ENCODE assay signal across 13 cellular contexts in the genomic region with DNA sequence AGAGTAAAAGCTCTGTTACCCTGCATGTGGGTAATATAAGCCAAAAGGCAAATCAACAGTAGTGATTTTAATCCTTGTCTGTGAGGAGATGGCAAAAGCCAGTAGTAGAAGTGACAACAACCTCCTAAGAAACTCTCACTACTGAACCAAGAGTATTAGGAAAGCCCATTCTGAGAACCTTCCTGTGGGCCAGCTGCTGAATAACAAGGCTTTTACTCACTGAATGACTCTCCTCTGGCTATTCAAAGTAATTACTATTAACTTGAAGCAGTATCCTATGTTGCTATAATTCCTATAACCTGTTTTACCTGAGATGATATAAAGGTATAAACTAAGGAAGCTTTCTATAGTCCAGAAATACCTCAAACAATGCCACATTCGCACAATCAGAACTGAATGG. TPM values are rescaled to one million over a fixed set of nuclear protein-coding genes. Genes with fewer than 3 reads are reported as not detected.
DNase-seq lines count a peak whose midpoint lies in the region; ATAC-seq lines count a peak whose summit lies in the region.
"Had no signal": no experiment of that assay in that cellular context is flagged by ENCODE, and none has a peak within 500 bp of the region (broad histone marks: within the 10 kb centered on the region; RNA-seq: fewer than 3 reads in every experiment).

No MANE protein-coding gene starts in this region.

- H3K36me3 ChIP-seq in MG63: no peaks in the 10 kb centered on the region

- no peak for ATAC-seq in HG03039 (IDR thresholded peaks at IDR 0.05; ENCODE audit: unreplicated experiment)
- ATAC-seq: GM12878 had no signal

- no peaks in the 10 kb centered on the region for H3K9me3 ChIP-seq in MG63
- H3K9me3 ChIP-seq: Caco-2 had no signal

- no peaks in the 10 kb centered on the region for H3K27me3 ChIP-seq in MG63
- H3K27me3 ChIP-seq: BLaER1 had no signal

- peak; percentile 18 for DNase-seq in AG08396 (ENCODE audit: low spot score)
- peak; percentile 13 for DNase-seq in HCEC 1CT
- peak; percentile 9 for DNase-seq in amniotic epithelial cell (ENCODE audit: low read depth)
- peak; percentile 22 for DNase-seq in iris pigment epithelial cell (ENCODE audit: low read depth)
- DNase-seq in NCI-H2227 (lab: John Stamatoyannopoulos, UW; ENCODE audit: unreplicated experiment): no peak
- DNase-seq in MG63: no peak
- no peak for DNase-seq in SIG-M5 (lab: John Stamatoyannopoulos, UW)
- DNase-seq: AML-193; Caco-2; CD8-positive, alpha-beta memory T cell had no signal

- H3K4me3 ChIP-seq in MG63: no peak overlapping the region
- H3K4me3 ChIP-seq: BLaER1, GM12878 had no signal

RNA-seq across cellular contexts. Expression of gene CHD6, which starts 55.1 kb away (rescaled TPM):
- total RNA-seq in MG63 (2014; rRNA removed; shearing (Covaris generic); ENCODE audit: low replicate concordance): 16.1 and 27.2 TPM in 2 replicates

Comparison
In these comparisons a context has a peak if more than half of its experiments do, and no peak if none do; other contexts are left out.
1. DNase-seq: peak in AG08396 (single experiment), HCEC 1CT (single experiment), amniotic epithelial cell (single experiment) and iris pigment epithelial cell (single experiment); none in NCI-H2227 (single experiment), MG63 (single experiment) and SIG-M5 (single experiment).